Comparison of ENCODE assay signal across 26 cellular contexts in genomic region chr7:18916826-18917225, GRCh38.
"Had no signal": no experiment of that assay in that cellular context is flagged by ENCODE, and none has a peak within 500 bp of the region (broad histone marks: within the 10 kb centered on the region; RNA-seq: fewer than 3 reads in every experiment).

No MANE protein-coding gene starts in this region.

- H3K27me3 ChIP-seq: SJCRH30 had no signal

- H3K27ac ChIP-seq: SJCRH30, SK-N-MC, WERI-Rb-1 had no signal

- H3K4me3 ChIP-seq: SJCRH30, SK-N-MC had no signal

- H3K36me3 ChIP-seq: SJCRH30, WERI-Rb-1 had no signal

- DNase-seq: activated CD4-positive, alpha-beta memory T cell treated with anti-CD3 and anti-CD28 coated beads, Interleukin-2, amount 10 ng/mL, durations not matched to agents 7 days and 5 days; activated CD4-positive, alpha-beta T cell treated with anti-CD3 and anti-CD28 coated beads for 1 hour; activated CD4-positive, alpha-beta T cell treated with anti-CD3 and anti-CD28 coated beads for 48 hours; activated CD4-positive, CD25-positive, alpha-beta regulatory T cell; activated CD8-positive, alpha-beta memory T cell treated with anti-CD3 and anti-CD28 coated beads for 24 hours; activated CD8-positive, alpha-beta memory T cell treated with anti-CD3 and anti-CD28 coated beads, Interleukin-2, amount 10 ng/mL, durations not matched to agents 7 days and 5 days; activated CD8-positive, alpha-beta memory T cell treated with anti-CD3 and anti-CD28 coated beads, Interleukin-2, amount 50 U/mL, for 48 hours; activated effector memory CD4-positive, alpha-beta T cell treated with Interleukin-2 at 50 U/mL for 16 hours; activated naive CD4-positive, alpha-beta T cell treated with anti-CD3 and anti-CD28 coated beads, Interleukin-2, amount 10 ng/mL, durations not matched to agents 7 days and 5 days; activated naive CD8-positive, alpha-beta T cell treated with anti-CD3 and anti-CD28 coated beads, Interleukin-2, amount 50 U/mL, for 24 hours; activated T-cell treated with anti-CD3 and anti-CD28 coated beads, Interleukin-2, amount 50 U/mL, for 48 hours; anterior cingulate cortex; caudate nucleus; MM.1S; MV-4-11; NCI-H1092; NCI-H1436 treated with DMSO at 0.1 percent for 48 hours; NCI-H1694 treated with DMSO at 0.1 percent for 48 hours; NCI-H2029; NCI-H345; NCI-H524 treated with DMSO at 0.1 percent for 48 hours; SHP77; SJCRH30; T1000; WERI-Rb-1 had no signal

- H3K9me3 ChIP-seq: SJCRH30 had no signal
